8 cellular contexts compared by ENCODE assay signal in the genomic region with DNA sequence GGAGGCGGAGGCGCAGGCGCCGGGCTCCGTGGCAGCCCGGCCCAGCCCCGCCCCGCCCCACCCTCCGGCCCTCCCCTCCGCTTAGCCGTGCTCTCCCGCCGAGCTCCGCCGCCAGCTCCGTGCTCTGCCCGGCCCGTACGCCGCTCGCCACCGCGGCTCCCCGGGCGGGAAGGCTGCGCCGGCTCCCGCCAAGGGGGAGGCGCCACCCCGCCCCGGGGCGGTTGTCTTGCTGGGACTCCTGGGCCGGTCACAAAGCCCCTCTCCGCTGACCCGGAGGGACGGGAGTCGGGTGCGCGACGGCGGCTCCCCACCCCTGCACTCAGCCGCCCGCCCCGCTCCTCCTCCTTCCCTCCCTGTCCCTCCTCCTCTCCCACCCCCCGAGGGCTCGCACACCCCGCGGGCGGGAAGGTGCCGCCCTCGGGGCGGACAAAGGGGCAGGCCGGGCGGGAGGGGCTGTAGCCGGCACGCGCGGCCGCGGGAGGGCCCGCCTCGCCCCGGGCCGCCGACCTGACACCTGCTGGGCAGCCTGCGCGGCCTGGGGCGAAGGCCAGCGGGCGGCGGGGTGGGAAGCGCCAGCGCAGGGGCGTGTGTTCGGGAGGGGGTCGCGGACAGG. TPM values are rescaled to one million over a fixed set of nuclear protein-coding genes. Genes with fewer than 3 reads are reported as not detected.
DNase-seq lines count a peak whose midpoint lies in the region; ATAC-seq and TF ChIP-seq lines count a peak whose summit lies in the region.

No MANE protein-coding gene starts in this region.

- H3K9ac ChIP-seq in HUES6 (ENCODE audit: low read length) (peak overlapping the region; percentile 60), neural cell (ENCODE audit: low read length) (peak overlapping the region; percentile 61)

- no peaks in the 10 kb centered on the region for H3K36me3 ChIP-seq in HUES6 (ENCODE audit: control insufficient read depth, insufficient read depth, low read length)
- H3K36me3 ChIP-seq in neural cell (ENCODE audit: insufficient read depth, low read length): no peaks in the 10 kb centered on the region

- no peak for TF ChIP-seq RAD21 in neural cell (conservative IDR thresholded peaks at IDR 0.05)

- ATAC-seq in GM21723 (IDR thresholded peaks at IDR 0.05; ENCODE audit: unreplicated experiment): peak; percentile 94

- H3K27me3 ChIP-seq in HUES6 (ENCODE audit: control insufficient read depth, insufficient read depth, low read length) (peaks cover 53% of the 10 kb centered on the region), neural cell (ENCODE audit: insufficient read depth, low read depth, low read length) (peaks cover 54% of the 10 kb centered on the region)

- H3K79me2 ChIP-seq in neural cell (replicated peaks; ENCODE audit: insufficient read depth, low read length): peaks cover 15% of the 10 kb centered on the region

- TF ChIP-seq CTCF in epithelial cell of proximal tubule (conservative IDR thresholded peaks at IDR 0.05; ENCODE audit: low read depth, low read length) (no peak), neural cell (IDR thresholded peaks at IDR 0.05; ENCODE audit: poor library complexity, severe bottlenecking) (no peak)

- H3K4me3 ChIP-seq in HUES6 (ENCODE audit: low read depth, low read length) (peak overlapping the region; percentile 72), epithelial cell of proximal tubule (ENCODE audit: low read depth, low read length) (peak overlapping the region; percentile 48), neural cell (ENCODE audit: low read length) (peak overlapping the region; percentile 68)

- H3K4me1 ChIP-seq in HUES6 (ENCODE audit: control insufficient read depth, insufficient read depth, low read length): peaks cover 48% of the 10 kb centered on the region

- DNase-seq in SIG-M5 treated with dmso at 0.1 percent for 504 hours (lab: John Stamatoyannopoulos, UW; ENCODE audit: unreplicated experiment) (peak; percentile 43), SIG-M5 (lab: John Stamatoyannopoulos, UW) (no peak), SHP77 treated with DMSO at 0.1 percent for 48 hours (lab: John Stamatoyannopoulos, UW) (peak; percentile 84), epithelial cell of proximal tubule (ENCODE audit: low read depth) (no peak), putamen (ENCODE audit: low spot score) (no peak)

- H4K20me1 ChIP-seq in neural cell (ENCODE audit: insufficient read depth): no peaks in the 10 kb centered on the region

- peaks cover 6% of the 10 kb centered on the region for H3F3A ChIP-seq in neural cell (ENCODE audit: insufficient read depth, low read length, poor library complexity, severe bottlenecking)

- TF ChIP-seq EP300 in neural cell (conservative IDR thresholded peaks at IDR 0.05; ENCODE audit: poor library complexity, severe bottlenecking): no peak

- no peaks in the 10 kb centered on the region for H3K9me2 ChIP-seq in neural cell (ENCODE audit: insufficient read depth, low read length)

- H3K4me2 ChIP-seq in neural cell (ENCODE audit: low read length): no peak overlapping the region

- 0 out of 2 replicates have a peak overlapping the region, but pooled peaks have one; percentile 15 for H3K27ac ChIP-seq in HUES6 (ENCODE audit: low read depth, low read length)
- peak overlapping the region; percentile 35 for H3K27ac ChIP-seq in neural cell (ENCODE audit: low read length)

- H2AFZ ChIP-seq in neural cell (ENCODE audit: low read depth, low read length): no peak overlapping the region

- no peaks in the 10 kb centered on the region for H3K9me3 ChIP-seq in HUES6 (ENCODE audit: control insufficient read depth, insufficient read depth, low read depth, low read length)
- H3K9me3 ChIP-seq in neural cell (ENCODE audit: low read length): no peaks in the 10 kb centered on the region

TF ChIP-seq in neural cell, 6 proteins besides CTCF, POLR2A, EP300 and RAD21:
- TF ChIP-seq, protein P1, sequence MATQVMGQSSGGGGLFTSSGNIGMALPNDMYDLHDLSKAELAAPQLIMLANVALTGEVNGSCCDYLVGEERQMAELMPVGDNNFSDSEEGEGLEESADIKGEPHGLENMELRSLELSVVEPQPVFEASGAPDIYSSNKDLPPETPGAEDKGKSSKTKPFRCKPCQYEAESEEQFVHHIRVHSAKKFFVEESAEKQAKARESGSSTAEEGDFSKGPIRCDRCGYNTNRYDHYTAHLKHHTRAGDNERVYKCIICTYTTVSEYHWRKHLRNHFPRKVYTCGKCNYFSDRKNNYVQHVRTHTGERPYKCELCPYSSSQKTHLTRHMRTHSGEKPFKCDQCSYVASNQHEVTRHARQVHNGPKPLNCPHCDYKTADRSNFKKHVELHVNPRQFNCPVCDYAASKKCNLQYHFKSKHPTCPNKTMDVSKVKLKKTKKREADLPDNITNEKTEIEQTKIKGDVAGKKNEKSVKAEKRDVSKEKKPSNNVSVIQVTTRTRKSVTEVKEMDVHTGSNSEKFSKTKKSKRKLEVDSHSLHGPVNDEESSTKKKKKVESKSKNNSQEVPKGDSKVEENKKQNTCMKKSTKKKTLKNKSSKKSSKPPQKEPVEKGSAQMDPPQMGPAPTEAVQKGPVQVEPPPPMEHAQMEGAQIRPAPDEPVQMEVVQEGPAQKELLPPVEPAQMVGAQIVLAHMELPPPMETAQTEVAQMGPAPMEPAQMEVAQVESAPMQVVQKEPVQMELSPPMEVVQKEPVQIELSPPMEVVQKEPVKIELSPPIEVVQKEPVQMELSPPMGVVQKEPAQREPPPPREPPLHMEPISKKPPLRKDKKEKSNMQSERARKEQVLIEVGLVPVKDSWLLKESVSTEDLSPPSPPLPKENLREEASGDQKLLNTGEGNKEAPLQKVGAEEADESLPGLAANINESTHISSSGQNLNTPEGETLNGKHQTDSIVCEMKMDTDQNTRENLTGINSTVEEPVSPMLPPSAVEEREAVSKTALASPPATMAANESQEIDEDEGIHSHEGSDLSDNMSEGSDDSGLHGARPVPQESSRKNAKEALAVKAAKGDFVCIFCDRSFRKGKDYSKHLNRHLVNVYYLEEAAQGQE (IDR thresholded peaks at IDR 0.05; ENCODE audit: borderline replicate concordance): no peak

RNA-seq across cellular contexts. Expression of gene SP8, which starts 11.5 kb away (rescaled TPM):
- total RNA-seq in epithelial cell of proximal tubule: not detected in 2 replicates
- polyA plus RNA-seq in neural cell: 8.4 and 8.7 TPM in 2 replicates
- polyA minus RNA-seq in neural cell: 15.6 TPM in 2 replicates

Comparison
In these comparisons a context has a peak if more than half of its experiments do, and no peak if none do; other contexts are left out.
1. DNase-seq: peak in SIG-M5 treated with dmso at 0.1 percent for 504 hours (single experiment) and SHP77 treated with DMSO at 0.1 percent for 48 hours (single experiment); none in SIG-M5 (single experiment), epithelial cell of proximal tubule (single experiment) and putamen (single experiment).
2. Peak in every context shown above with its lines, with median percentiles within 50 percentile points of each other: H3K4me3 ChIP-seq.